ENCODE assay signal across 8 cellular contexts in the genomic region with DNA sequence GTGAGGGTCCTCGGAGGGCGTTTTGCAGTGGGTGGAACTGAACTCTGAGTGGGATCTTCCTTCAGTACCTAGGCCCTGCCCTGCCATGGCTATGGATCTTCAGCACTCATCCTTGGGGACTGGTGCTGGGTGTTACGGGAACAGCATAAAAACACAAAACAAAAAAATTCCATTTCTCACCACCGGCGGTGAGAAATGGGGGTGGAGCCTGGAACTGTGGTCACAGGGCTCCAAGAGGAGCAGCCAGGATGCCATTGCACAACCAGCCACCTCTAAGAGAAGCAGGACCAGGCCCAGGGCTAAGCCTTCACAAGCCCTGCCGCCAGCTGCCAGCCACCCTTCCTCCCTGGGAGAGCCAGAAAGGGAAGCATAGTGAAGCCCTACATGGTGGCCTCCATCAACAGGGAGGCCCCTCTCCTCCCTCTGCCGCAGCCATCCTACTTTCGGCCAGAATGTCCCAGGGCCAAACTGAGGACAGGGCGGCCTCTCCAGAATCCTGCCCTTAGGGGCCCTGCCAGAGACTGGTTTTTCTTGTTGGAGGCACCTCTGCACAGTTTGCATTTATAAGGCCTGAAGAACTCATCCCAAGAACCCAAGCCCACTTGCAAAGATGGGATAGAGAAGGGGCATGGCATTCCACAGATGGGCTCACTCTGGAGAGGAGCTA.
DNase-seq lines count a peak whose midpoint lies in the region; TF ChIP-seq lines count a peak whose summit lies in the region.

No MANE protein-coding gene starts in this region.

- H3K27ac Mint-ChIP-seq in activated CD4-positive, alpha-beta memory T cell treated with anti-CD3 and anti-CD28 coated beads, Interleukin-2, amount 10 ng/mL, durations not matched to agents 7 days and 5 days, result peak overlapping the region; percentile 98
- peak overlapping the region; percentile 97 to 99 (median 98) for H3K27ac Mint-ChIP-seq in immature natural killer cell

- no peak for TF ChIP-seq EP300 in transverse colon (IDR thresholded peaks at IDR 0.05; ENCODE audit: low read depth)

- 81% methylated on average over 9 of the region's 9 CpGs; no CpG with 5 or more reads in 1 of the 2 donors for WGBS in transverse colon (ENCODE audit: low coverage in 1 of 2), 2 donors

- peaks cover 86% of the 10 kb centered on the region for H3K4me1 Mint-ChIP-seq in activated CD4-positive, alpha-beta memory T cell treated with anti-CD3 and anti-CD28 coated beads, Interleukin-2, amount 10 ng/mL, durations not matched to agents 7 days and 5 days
- peaks cover 66 to 76% of the 10 kb centered on the region in 2 donors for H3K4me1 Mint-ChIP-seq in immature natural killer cell

- H3K4me3 ChIP-seq in transverse colon, result no peak overlapping the region

- H3K4me3 Mint-ChIP-seq in activated CD4-positive, alpha-beta memory T cell treated with anti-CD3 and anti-CD28 coated beads, Interleukin-2, amount 10 ng/mL, durations not matched to agents 7 days and 5 days, result peak overlapping the region; percentile 79
- H3K4me3 Mint-ChIP-seq in immature natural killer cell, result peak overlapping the region; percentile 77 to 92 (median 87)

- no peaks in the 10 kb centered on the region for H3K27me3 Mint-ChIP-seq in activated CD4-positive, alpha-beta memory T cell treated with anti-CD3 and anti-CD28 coated beads, Interleukin-2, amount 10 ng/mL, durations not matched to agents 7 days and 5 days
- peaks cover 0 to 7% (median 2%) of the 10 kb centered on the region in 3 donors for H3K27me3 Mint-ChIP-seq in immature natural killer cell (ENCODE audit: low read depth in 3 of 3)

- in situ Hi-C loops in transverse colon (cut with MboI; ENCODE audit: low pct_ligation_motif_present in 1 of 4, low pct_unique_long_range_greater_than_20kb in 1 of 4, low sequenced_read_pairs in 3 of 4), result no loop called here

- TF ChIP-seq CTCF in transverse colon (IDR thresholded peaks at IDR 0.05), result peak in 1 of 5 experiments; percentile 24

- no peaks in the 10 kb centered on the region for H3K36me3 ChIP-seq in transverse colon

- no peaks in the 10 kb centered on the region for H3K9me3 Mint-ChIP-seq in activated CD4-positive, alpha-beta memory T cell treated with anti-CD3 and anti-CD28 coated beads, Interleukin-2, amount 10 ng/mL, durations not matched to agents 7 days and 5 days
- H3K9me3 Mint-ChIP-seq in immature natural killer cell, result no peaks in the 10 kb centered on the region

- no peaks in the 10 kb centered on the region for H3K9me3 ChIP-seq in transverse colon

- CTCF ChIA-PET in activated CD4-positive, alpha-beta memory T cell treated with anti-CD3 and anti-CD28 coated beads, Interleukin-2, amount 10 ng/mL, durations not matched to agents 7 days and 5 days (lab: Charles Lee), result interaction anchor here (1.3 to 6.4 kb wide), 5 partner anchors 22 to 177 kb away, joined by 3 to 59 read pairs (median 5); no protein-coding TSS in a partner anchor

- POLR2A ChIA-PET in activated CD4-positive, alpha-beta memory T cell treated with anti-CD3 and anti-CD28 coated beads, Interleukin-2, amount 10 ng/mL, durations not matched to agents 7 days and 5 days (lab: Charles Lee), result interaction anchor here (0.7 to 7.0 kb wide), 17 partner anchors 13 to 272 kb away, joined by 3 to 209 read pairs (median 9); a partner anchor contains a TSS

- TF ChIP-seq POLR2A in transverse colon (IDR thresholded peaks at IDR 0.05), result no peak

- H3K4me1 ChIP-seq in transverse colon, result peaks cover 21 to 49% (median 28%) of the 10 kb centered on the region in 4 donors

- H3K27me3 ChIP-seq in transverse colon, result no peaks in the 10 kb centered on the region

- peak overlapping the region; percentile 61 to 70 (median 66) for H3K27ac ChIP-seq in transverse colon

- intact Hi-C loops in transverse colon (cut with DNase I; ENCODE audit: low total_unique reads), result no loop called here

- peaks cover 35% of the 10 kb centered on the region for H3K36me3 Mint-ChIP-seq in activated CD4-positive, alpha-beta memory T cell treated with anti-CD3 and anti-CD28 coated beads, Interleukin-2, amount 10 ng/mL, durations not matched to agents 7 days and 5 days (ENCODE audit: low read depth)
- H3K36me3 Mint-ChIP-seq in immature natural killer cell, result peaks cover 14 to 23% (median 21%) of the 10 kb centered on the region in 3 donors

- peak; percentile 64 for DNase-seq in activated effector memory CD4-positive, alpha-beta T cell treated with anti-CD3 and anti-CD28 coated beads, Interleukin-2, amount 50 U/mL, for 16 hours
- DNase-seq in activated effector memory CD4-positive, alpha-beta T cell treated with Interleukin-2 at 50 U/mL for 16 hours, result no peak
- DNase-seq in activated CD4-positive, alpha-beta memory T cell treated with anti-CD3 and anti-CD28 coated beads, Interleukin-2, amount 10 ng/mL, durations not matched to agents 7 days and 5 days, result no peak
- DNase-seq in immature natural killer cell (peak in 1 of 3 donors; percentile 23), transverse colon (no peak), HUDEP-2 (lab: John Stamatoyannopoulos, UW; ENCODE audit: unreplicated experiment in 76 of 76) (no peak), NCI-H526 (lab: John Stamatoyannopoulos, UW) (no peak), GM19240 (ENCODE audit: insufficient read length, low spot score) (no peak)
